8 cellular contexts compared by ENCODE assay signal in genomic region chr11:62610814-62611704, GRCh38. TPM values are rescaled to one million over a fixed set of nuclear protein-coding genes. Genes with fewer than 3 reads are reported as not detected.
DNase-seq lines count a peak whose midpoint lies in the region; ATAC-seq and TF ChIP-seq lines count a peak whose summit lies in the region.

No MANE protein-coding gene starts in this region.

- H3K36me3 ChIP-seq in heart left ventricle, result peaks cover 0 to 57% (median 30%) of the 10 kb centered on the region in 9 donors
- H3K36me3 ChIP-seq in brain microvascular endothelial cell (replicated peaks), result peaks cover 2% of the 10 kb centered on the region
- H3K36me3 ChIP-seq in mesodermal cell (ENCODE audit: control insufficient read depth, insufficient read depth, low read length), result peaks cover 25% of the 10 kb centered on the region
- H3K36me3 ChIP-seq in vagina, result peaks cover 0 to 25% of the 10 kb centered on the region in 2 donors

- in situ Hi-C loops in brain microvascular endothelial cell (cut with HindIII; ENCODE audit: low pct_ligation_motif_present, low sequenced_read_pairs), result no loop called here

- intact Hi-C loops in heart left ventricle (cut with DNase I) (loop anchor here in 3 of 10 donors (5.0 kb wide), 1 partner anchor 36 kb away; the partner anchor contains the start of gene GANAB (in 3 of the 3)), Right ventricle myocardium superior (cut with DNase I) (no loop called here), vagina (cut with DNase I) (loop anchor here (10.0 kb wide), 1 partner anchor 1706 kb away; the partner anchor contains the start of gene PRPF19)

- no peaks in the 10 kb centered on the region for H3K27me3 ChIP-seq in heart left ventricle
- no peaks in the 10 kb centered on the region for H3K27me3 ChIP-seq in brain microvascular endothelial cell (replicated peaks)
- no peaks in the 10 kb centered on the region for H3K27me3 ChIP-seq in vagina

- ATAC-seq in heart left ventricle (no peak), Right ventricle myocardium superior (ENCODE audit: poor library complexity) (no peak), HG03135 (IDR thresholded peaks at IDR 0.05; ENCODE audit: unreplicated experiment) (no peak)

- peak overlapping the region; percentile 70 to 99 (median 82) for H3K4me3 ChIP-seq in heart left ventricle
- H3K4me3 ChIP-seq in brain microvascular endothelial cell (ENCODE audit: low read depth, low read length), result peak overlapping the region; percentile 75
- H3K4me3 ChIP-seq in mesodermal cell (ENCODE audit: extremely low read depth, insufficient read depth, low read length, poor library complexity, severe bottlenecking), result peak overlapping the region; percentile 62
- peak overlapping the region; percentile 83 to 96 for H3K4me3 ChIP-seq in vagina

- peak overlapping the region; percentile 91 to 99 (median 98) for H3K27ac ChIP-seq in heart left ventricle
- H3K27ac ChIP-seq in brain microvascular endothelial cell, result no peak overlapping the region
- H3K27ac ChIP-seq in mesodermal cell (ENCODE audit: low read depth, low read length, severe bottlenecking), result no peak overlapping the region
- peak overlapping the region; percentile 92 for H3K27ac ChIP-seq in vagina

- DNase-seq in heart left ventricle, result peak in 1 of 5 donors; percentile 62
- no peak for DNase-seq in Right ventricle myocardium superior
- no peak for DNase-seq in brain microvascular endothelial cell
- no peak for DNase-seq in vagina (ENCODE audit: extremely low spot score in 2 of 2)
- DNase-seq in CD1c-positive myeloid dendritic cell (ENCODE audit: extremely low spot score), result no peak
- no peak for DNase-seq in NCI-H1930 (lab: John Stamatoyannopoulos, UW)

- 68 to 77% (median 75%) methylated on average over 22 to 28 of the region's 28 CpGs for whole genome bisulfite sequencing in heart left ventricle, 4 donors
- 82 to 93% methylated on average over 12 to 17 of the region's 28 CpGs for WGBS in mesodermal cell (ENCODE audit: insufficient coverage in 2 of 2), 2 experiments

- no peak for TF ChIP-seq CTCF in heart left ventricle (IDR thresholded peaks at IDR 0.05)
- TF ChIP-seq CTCF in brain microvascular endothelial cell (IDR thresholded peaks at IDR 0.05; ENCODE audit: low read depth, low read length, missing control alignments), result no peak
- TF ChIP-seq CTCF in vagina (IDR thresholded peaks at IDR 0.05), result no peak

- TF ChIP-seq POLR2A in heart left ventricle (IDR thresholded peaks at IDR 0.05) (no peak), vagina (IDR thresholded peaks at IDR 0.05) (no peak)

- H3K4me1 ChIP-seq in heart left ventricle (peaks cover 4 to 47% (median 18%) of the 10 kb centered on the region in 12 donors), mesodermal cell (ENCODE audit: control insufficient read depth, insufficient read depth, low read length, poor library complexity, severe bottlenecking) (peaks cover 9% of the 10 kb centered on the region), vagina (peaks cover 42% of the 10 kb centered on the region)

- H3K9me3 ChIP-seq in heart left ventricle (no peaks in the 10 kb centered on the region), mesodermal cell (ENCODE audit: control insufficient read depth, low read length) (no peaks in the 10 kb centered on the region), vagina (no peaks in the 10 kb centered on the region)

RNA-seq across cellular contexts. Expression of gene EML3, which starts 1.5 kb away (rescaled TPM):
- total RNA-seq in heart left ventricle (10 to 100 TPM in 8 of 9 donors, 1 to 10 TPM in 1; 8.8 to 40.9 (median 16.2) TPM), Right ventricle myocardium superior (13.1 TPM), vagina (69.0 TPM)
- polyA plus RNA-seq in heart left ventricle, result 10 to 100 TPM; 14.7 to 15.3 TPM
- 49.4 TPM for polyA plus RNA-seq in mesodermal cell (2013, experiment 1 of 2)
- polyA plus RNA-seq in mesodermal cell (2013, experiment 2 of 2), result 33.5 TPM

RNA-seq across cellular contexts. Expression of gene ROM1, which starts 2.0 kb away (rescaled TPM):
- total RNA-seq in heart left ventricle (1 to 10 TPM; 1.5 to 5.8 (median 2.1) TPM), Right ventricle myocardium superior (1.5 TPM), vagina (6.1 TPM)
- 1 to 10 TPM; 2.9 to 5.3 TPM for polyA plus RNA-seq in heart left ventricle
- polyA plus RNA-seq in mesodermal cell (2013, experiment 1 of 2), result 1.8 TPM
- 1.3 TPM for polyA plus RNA-seq in mesodermal cell (2013, experiment 2 of 2)

RNA-seq across cellular contexts. Expression of gene MTA2, which starts 9.4 kb away (rescaled TPM):
- total RNA-seq in heart left ventricle (10 to 100 TPM; 24.1 to 55.3 (median 33.7) TPM), Right ventricle myocardium superior (28.2 TPM), vagina (96.3 TPM)
- polyA plus RNA-seq in heart left ventricle, result 10 to 100 TPM; 18.4 to 40.3 TPM
- 94.4 TPM for polyA plus RNA-seq in mesodermal cell (2013, experiment 1 of 2)
- polyA plus RNA-seq in mesodermal cell (2013, experiment 2 of 2), result 89.1 TPM

RNA-seq across cellular contexts. Expression of gene B3GAT3, which starts 10.7 kb away (rescaled TPM):
- total RNA-seq in heart left ventricle (10 to 100 TPM in 7 of 9 donors, 1 to 10 TPM in 2; 9.2 to 20.5 (median 12.3) TPM), Right ventricle myocardium superior (11.6 TPM), vagina (41.7 TPM)
- 10 to 100 TPM; 19.1 to 38.1 TPM for polyA plus RNA-seq in heart left ventricle
- 36.8 TPM for polyA plus RNA-seq in mesodermal cell (2013, experiment 1 of 2)
- polyA plus RNA-seq in mesodermal cell (2013, experiment 2 of 2), result 27.8 TPM

RNA-seq across cellular contexts. Expression of gene TUT1, which starts 19.7 kb away (rescaled TPM):
- total RNA-seq in heart left ventricle (10 to 100 TPM in 7 of 9 donors, 1 to 10 TPM in 2; 6.3 to 16.3 (median 11.3) TPM), Right ventricle myocardium superior (14.7 TPM), vagina (12.0 TPM)
- polyA plus RNA-seq in heart left ventricle, result 10 to 100 TPM in 1 of 2 donors, 1 to 10 TPM in 1; 8.5 to 12.2 TPM
- polyA plus RNA-seq in mesodermal cell (2013, experiment 1 of 2), result 15.7 TPM
- polyA plus RNA-seq in mesodermal cell (2013, experiment 2 of 2), result 13.7 TPM

Comparison
In these comparisons a context has a peak if more than half of its experiments do, and no peak if none do; other contexts are left out.
1. H3K27ac ChIP-seq: peak in heart left ventricle (12 of 12) and vagina (single experiment); none in brain microvascular endothelial cell (single experiment) and mesodermal cell (single experiment).
2. Peak in every context shown above with its lines, with median percentiles within 50 percentile points of each other: H3K4me3 ChIP-seq.